In the genomic region with DNA sequence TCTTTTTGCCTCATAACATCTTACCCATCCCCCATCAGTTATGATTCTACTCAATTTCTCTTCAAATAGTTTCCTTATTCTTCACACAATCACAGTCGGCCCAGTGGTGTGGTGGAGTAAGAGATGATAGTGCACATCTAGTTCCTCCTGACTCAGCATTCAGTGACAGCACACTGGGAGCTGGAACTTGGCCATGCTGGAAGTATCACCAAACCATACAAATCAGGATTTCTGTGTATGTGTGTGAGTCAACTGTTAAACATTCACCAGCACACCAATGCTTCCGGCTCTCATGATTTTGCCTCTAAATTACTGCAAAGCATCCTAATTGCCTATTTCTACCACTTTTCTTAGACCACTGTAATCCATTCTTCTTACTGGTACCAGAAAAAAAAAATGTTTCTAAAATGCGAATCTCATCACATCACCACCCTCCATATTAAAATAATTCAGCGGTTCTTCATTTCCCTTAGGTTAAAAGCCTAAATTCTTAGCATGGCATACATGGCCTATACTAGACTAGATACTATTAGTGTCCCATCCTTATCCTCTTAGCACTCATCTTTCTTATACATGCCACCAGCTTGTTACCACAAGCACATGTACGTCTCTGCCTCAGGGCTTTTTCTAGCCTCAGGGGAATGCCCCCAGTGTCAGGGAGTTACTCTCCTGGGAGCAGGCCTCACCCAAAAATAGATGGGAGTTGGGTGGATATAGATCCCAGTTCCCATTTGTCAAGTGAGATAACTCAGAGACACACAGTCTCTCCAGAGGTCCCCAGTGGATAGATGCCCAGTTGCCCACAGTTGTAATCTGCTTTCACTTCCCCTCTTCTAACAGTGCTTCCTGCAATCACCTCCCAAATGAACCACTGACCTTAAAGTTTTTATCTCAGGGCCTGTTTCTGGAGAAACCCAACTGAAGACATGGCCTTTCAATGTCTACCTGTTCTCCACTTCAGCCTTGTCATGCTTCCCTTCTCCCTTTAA, we compare ENCODE assay signal across 14 cellular contexts. TPM values are rescaled to one million over a fixed set of nuclear protein-coding genes. Genes with fewer than 3 reads are reported as not detected.
A peak's percentile ranks its signal among the peaks of the same experiment; 100 is the strongest.
DNase-seq lines count a peak whose midpoint lies in the region; ATAC-seq, FAIRE-seq and TF ChIP-seq lines count a peak whose summit lies in the region.
"Had no signal": no experiment of that assay in that cellular context is flagged by ENCODE, and none has a peak within 500 bp of the region (broad histone marks: within the 10 kb centered on the region; RNA-seq: fewer than 3 reads in every experiment).

No MANE protein-coding gene starts in this region.

- H3K4me3 ChIP-seq in GM23338 = no peak overlapping the region
- H3K4me3 ChIP-seq: left lung, tibial artery had no signal

- H3K4me1 Mint-ChIP-seq in natural killer cell (no peaks in the 10 kb centered on the region), GM23338 (no peaks in the 10 kb centered on the region)
- H3K4me1 Mint-ChIP-seq: activated CD4-positive, alpha-beta T cell treated with anti-CD3 and anti-CD28 coated beads, Interleukin-2, amount 10 ng/mL, durations not matched to agents 7 days and 5 days had no signal

- H4K20me1 ChIP-seq in GM23338 (replicated peaks; ENCODE audit: insufficient read depth) = no peaks in the 10 kb centered on the region

- H3K4me1 ChIP-seq in GM23338 (ENCODE audit: insufficient read depth) = no peaks in the 10 kb centered on the region
- H3K4me1 ChIP-seq: left lung had no signal

- no peaks in the 10 kb centered on the region for H3K79me2 ChIP-seq in GM23338 (replicated peaks; ENCODE audit: insufficient read depth)

- H2AFZ ChIP-seq in GM23338 = no peak overlapping the region

- H3F3A ChIP-seq in GM23338 (replicated peaks; ENCODE audit: low read depth) = no peaks in the 10 kb centered on the region

- DNase-seq in AG09319 (ENCODE audit: extremely low read depth, low read depth) = peak; percentile 49
- peak; percentile 66 for DNase-seq in HS-5 (ENCODE audit: low read depth)
- peak; percentile 45 for DNase-seq in amniotic stem cell (lab: John Stamatoyannopoulos, UW)
- no peak for DNase-seq in natural killer cell
- DNase-seq in activated CD4-positive, alpha-beta T cell treated with anti-CD3 and anti-CD28 coated beads for 48 hours = no peak
- DNase-seq in NCI-H2029 (lab: John Stamatoyannopoulos, UW) = no peak
- no peak for DNase-seq in GM23338 (ENCODE audit: low spot score)
- DNase-seq: activated CD4-positive, alpha-beta T cell treated with anti-CD3 and anti-CD28 coated beads, Interleukin-2, amount 10 ng/mL, durations not matched to agents 7 days and 5 days; NCI-H524; stimulated activated CD4-positive, alpha-beta T cell treated with anti-CD3 and anti-CD28 coated beads, Interleukin-15, amount 100 ng/mL, for 24 hours; tibial artery had no signal

- H3K4me3 Mint-ChIP-seq in natural killer cell = no peak overlapping the region
- H3K4me3 Mint-ChIP-seq in GM23338 = no peak overlapping the region
- H3K4me3 Mint-ChIP-seq: activated CD4-positive, alpha-beta T cell treated with anti-CD3 and anti-CD28 coated beads, Interleukin-2, amount 10 ng/mL, durations not matched to agents 7 days and 5 days had no signal

- H3K27me3 Mint-ChIP-seq in natural killer cell (ENCODE audit: low read depth in 2 of 2) (no peaks in the 10 kb centered on the region), GM23338 (ENCODE audit: insufficient read depth, low read depth, poor library complexity) (peaks cover 6% of the 10 kb centered on the region)
- H3K27me3 Mint-ChIP-seq: activated CD4-positive, alpha-beta T cell treated with anti-CD3 and anti-CD28 coated beads, Interleukin-2, amount 10 ng/mL, durations not matched to agents 7 days and 5 days had no signal

- no peak for TF ChIP-seq CTCF in AG09319 (IDR thresholded peaks at IDR 0.05; ENCODE audit: low read depth, low read length)
- TF ChIP-seq CTCF in natural killer cell (IDR thresholded peaks at IDR 0.05) = no peak
- TF ChIP-seq CTCF in GM23338 (conservative IDR thresholded peaks at IDR 0.05; ENCODE audit: low read depth in 2 of 2) = no peak

- FAIRE-seq in islet of Langerhans (lab: Jason Lieb, UNC) = peak; percentile 88
- FAIRE-seq: colon had no signal

- no peak overlapping the region for H3K27ac ChIP-seq in GM23338 (ENCODE audit: low read depth)
- H3K27ac ChIP-seq: left lung, tibial artery had no signal

- intact Hi-C loops in natural killer cell (cut with micrococcal nuclease) = no loop called here

- H3K36me3 Mint-ChIP-seq in natural killer cell (no peaks in the 10 kb centered on the region), GM23338 (ENCODE audit: low read depth) (no peaks in the 10 kb centered on the region)

- H3K27me3 ChIP-seq in GM23338 (ENCODE audit: insufficient read depth) = no peaks in the 10 kb centered on the region
- H3K27me3 ChIP-seq: left lung, tibial artery had no signal

- H3K9me3 Mint-ChIP-seq in natural killer cell (peaks cover 0 to 2% of the 10 kb centered on the region in 2 donors), GM23338 (no peaks in the 10 kb centered on the region)
- H3K9me3 Mint-ChIP-seq: activated CD4-positive, alpha-beta T cell treated with anti-CD3 and anti-CD28 coated beads, Interleukin-2, amount 10 ng/mL, durations not matched to agents 7 days and 5 days had no signal

- ATAC-seq in natural killer cell = no peak
- no peak for ATAC-seq in GM23338
- ATAC-seq: left lung had no signal

- no peaks in the 10 kb centered on the region for H3K36me3 ChIP-seq in GM23338 (ENCODE audit: insufficient read depth)
- H3K36me3 ChIP-seq: left lung, tibial artery had no signal

- no peaks in the 10 kb centered on the region for H3K9me2 ChIP-seq in GM23338 (ENCODE audit: insufficient read depth)

- H3K4me2 ChIP-seq in GM23338 = no peak overlapping the region

- H3K27ac Mint-ChIP-seq in natural killer cell (no peak overlapping the region), GM23338 (no peak overlapping the region)

TF ChIP-seq in GM23338, 12 proteins besides CTCF, POLR2A, EP300 and RAD21 (continues in another document):
- TF ChIP-seq ZNF114 (CRISPR knock-in tag; IDR thresholded peaks at IDR 0.05) (no peak), EZH2 (IDR thresholded peaks at IDR 0.05; ENCODE audit: low read depth, unreplicated experiment) (no peak), EZH2phosphoT487 (IDR thresholded peaks at IDR 0.05; ENCODE audit: unreplicated experiment) (no peak)
- TF ChIP-seq, protein P1, sequence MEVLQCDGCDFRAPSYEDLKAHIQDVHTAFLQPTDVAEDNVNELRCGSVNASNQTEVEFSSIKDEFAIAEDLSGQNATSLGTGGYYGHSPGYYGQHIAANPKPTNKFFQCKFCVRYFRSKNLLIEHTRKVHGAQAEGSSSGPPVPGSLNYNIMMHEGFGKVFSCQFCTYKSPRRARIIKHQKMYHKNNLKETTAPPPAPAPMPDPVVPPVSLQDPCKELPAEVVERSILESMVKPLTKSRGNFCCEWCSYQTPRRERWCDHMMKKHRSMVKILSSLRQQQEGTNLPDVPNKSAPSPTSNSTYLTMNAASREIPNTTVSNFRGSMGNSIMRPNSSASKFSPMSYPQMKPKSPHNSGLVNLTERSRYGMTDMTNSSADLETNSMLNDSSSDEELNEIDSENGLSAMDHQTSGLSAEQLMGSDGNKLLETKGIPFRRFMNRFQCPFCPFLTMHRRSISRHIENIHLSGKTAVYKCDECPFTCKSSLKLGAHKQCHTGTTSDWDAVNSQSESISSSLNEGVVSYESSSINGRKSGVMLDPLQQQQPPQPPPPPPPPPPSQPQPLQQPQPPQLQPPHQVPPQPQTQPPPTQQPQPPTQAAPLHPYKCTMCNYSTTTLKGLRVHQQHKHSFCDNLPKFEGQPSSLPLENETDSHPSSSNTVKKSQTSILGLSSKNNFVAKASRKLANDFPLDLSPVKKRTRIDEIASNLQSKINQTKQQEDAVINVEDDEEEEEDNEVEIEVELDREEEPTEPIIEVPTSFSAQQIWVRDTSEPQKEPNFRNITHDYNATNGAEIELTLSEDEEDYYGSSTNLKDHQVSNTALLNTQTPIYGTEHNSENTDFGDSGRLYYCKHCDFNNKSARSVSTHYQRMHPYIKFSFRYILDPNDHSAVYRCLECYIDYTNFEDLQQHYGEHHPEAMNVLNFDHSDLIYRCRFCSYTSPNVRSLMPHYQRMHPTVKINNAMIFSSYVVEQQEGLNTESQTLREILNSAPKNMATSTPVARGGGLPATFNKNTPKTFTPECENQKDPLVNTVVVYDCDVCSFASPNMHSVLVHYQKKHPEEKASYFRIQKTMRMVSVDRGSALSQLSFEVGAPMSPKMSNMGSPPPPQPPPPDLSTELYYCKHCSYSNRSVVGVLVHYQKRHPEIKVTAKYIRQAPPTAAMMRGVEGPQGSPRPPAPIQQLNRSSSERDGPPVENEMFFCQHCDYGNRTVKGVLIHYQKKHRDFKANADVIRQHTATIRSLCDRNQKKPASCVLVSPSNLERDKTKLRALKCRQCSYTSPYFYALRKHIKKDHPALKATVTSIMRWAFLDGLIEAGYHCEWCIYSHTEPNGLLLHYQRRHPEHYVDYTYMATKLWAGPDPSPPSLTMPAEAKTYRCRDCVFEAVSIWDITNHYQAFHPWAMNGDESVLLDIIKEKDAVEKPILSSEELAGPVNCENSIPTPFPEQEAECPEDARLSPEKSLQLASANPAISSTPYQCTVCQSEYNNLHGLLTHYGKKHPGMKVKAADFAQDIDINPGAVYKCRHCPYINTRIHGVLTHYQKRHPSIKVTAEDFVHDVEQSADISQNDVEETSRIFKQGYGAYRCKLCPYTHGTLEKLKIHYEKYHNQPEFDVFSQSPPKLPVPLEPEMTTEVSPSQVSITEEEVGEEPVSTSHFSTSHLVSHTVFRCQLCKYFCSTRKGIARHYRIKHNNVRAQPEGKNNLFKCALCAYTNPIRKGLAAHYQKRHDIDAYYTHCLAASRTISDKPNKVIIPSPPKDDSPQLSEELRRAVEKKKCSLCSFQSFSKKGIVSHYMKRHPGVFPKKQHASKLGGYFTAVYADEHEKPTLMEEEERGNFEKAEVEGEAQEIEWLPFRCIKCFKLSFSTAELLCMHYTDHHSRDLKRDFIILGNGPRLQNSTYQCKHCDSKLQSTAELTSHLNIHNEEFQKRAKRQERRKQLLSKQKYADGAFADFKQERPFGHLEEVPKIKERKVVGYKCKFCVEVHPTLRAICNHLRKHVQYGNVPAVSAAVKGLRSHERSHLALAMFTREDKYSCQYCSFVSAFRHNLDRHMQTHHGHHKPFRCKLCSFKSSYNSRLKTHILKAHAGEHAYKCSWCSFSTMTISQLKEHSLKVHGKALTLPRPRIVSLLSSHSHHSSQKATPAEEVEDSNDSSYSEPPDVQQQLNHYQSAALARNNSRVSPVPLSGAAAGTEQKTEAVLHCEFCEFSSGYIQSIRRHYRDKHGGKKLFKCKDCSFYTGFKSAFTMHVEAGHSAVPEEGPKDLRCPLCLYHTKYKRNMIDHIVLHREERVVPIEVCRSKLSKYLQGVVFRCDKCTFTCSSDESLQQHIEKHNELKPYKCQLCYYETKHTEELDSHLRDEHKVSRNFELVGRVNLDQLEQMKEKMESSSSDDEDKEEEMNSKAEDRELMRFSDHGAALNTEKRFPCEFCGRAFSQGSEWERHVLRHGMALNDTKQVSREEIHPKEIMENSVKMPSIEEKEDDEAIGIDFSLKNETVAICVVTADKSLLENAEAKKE (CRISPR knock-in tag; IDR thresholded peaks at IDR 0.05) = no peak

RNA-seq across cellular contexts. Expression of a gene that starts 49.2 kb away (rescaled TPM):
- not detected for total RNA-seq in natural killer cell
- not detected in 2 replicates for total RNA-seq in GM23338 (2014; rRNA removed; shearing (Covaris generic))
- polyA plus RNA-seq in GM23338 (2016; fragmentation: Nextera tagmentation; extraction: Ambion mirVana) = 0.05 TPM in 1 of 2 replicates, not detected in the other
- total RNA-seq: activated CD4-positive, alpha-beta T cell treated with anti-CD3 and anti-CD28 coated beads, Interleukin-2, amount 10 ng/mL, durations not matched to agents 7 days and 5 days; left lung had no signal

Comparison
In these comparisons a context has a peak if more than half of its experiments do, and no peak if none do; other contexts are left out.
1. DNase-seq: peak in AG09319 (single experiment), HS-5 (single experiment) and amniotic stem cell (single experiment); none in natural killer cell (single experiment), activated CD4-positive, alpha-beta T cell treated with anti-CD3 and anti-CD28 coated beads for 48 hours (single experiment), NCI-H2029 (single experiment) and GM23338 (single experiment).